20 cellular contexts compared by ENCODE assay signal in genomic region chr17:17805575-17805974, GRCh38. TPM values are rescaled to one million over a fixed set of nuclear protein-coding genes. Genes with fewer than 3 reads are reported as not detected.
DNase-seq lines count a peak whose midpoint lies in the region; ATAC-seq and TF ChIP-seq lines count a peak whose summit lies in the region.
"Had no signal": no experiment of that assay in that cellular context is flagged by ENCODE, and none has a peak within 500 bp of the region (broad histone marks: within the 10 kb centered on the region; RNA-seq: fewer than 3 reads in every experiment).

No MANE protein-coding gene starts in this region.

- peaks cover 20% of the 10 kb centered on the region for H3K27me3 Mint-ChIP-seq in endothelial cell (ENCODE audit: unreplicated experiment)
- H3K27me3 Mint-ChIP-seq in mesothelial cell of epicardium (ENCODE audit: low read depth): no peaks in the 10 kb centered on the region
- H3K27me3 Mint-ChIP-seq in effector memory CD8-positive, alpha-beta T cell: no peaks in the 10 kb centered on the region

- H3K27ac Mint-ChIP-seq in endothelial cell (ENCODE audit: unreplicated experiment) (no peak overlapping the region), mesothelial cell of epicardium (peak overlapping the region; percentile 44)
- H3K27ac Mint-ChIP-seq in effector memory CD8-positive, alpha-beta T cell: peak overlapping the region in 1 of 2 donors; percentile 60

- no peak for TF ChIP-seq CTCF in endothelial cell (IDR thresholded peaks at IDR 0.05; ENCODE audit: unreplicated experiment)
- TF ChIP-seq CTCF in mesothelial cell of epicardium (IDR thresholded peaks at IDR 0.05; ENCODE audit: unreplicated experiment): no peak

- DNase-seq in Right ventricle myocardium inferior (ENCODE audit: missing footprints) (no peak), cardiac septum (ENCODE audit: low spot score) (no peak), endothelial cell (ENCODE audit: low spot score) (no peak), mesothelial cell of epicardium (ENCODE audit: low spot score in 2 of 2, unreplicated experiment in 2 of 2) (no peak), left colon (no peak)
- no peak for DNase-seq in effector memory CD8-positive, alpha-beta T cell
- DNase-seq: DMS153; dorsolateral prefrontal cortex; NCI-H146; NCI-H2227 treated with DMSO at 0.1 percent for 48 hours; PC-3; stimulated activated CD4-positive, alpha-beta T cell treated with anti-CD3 and anti-CD28 coated beads, Interleukin-4, amount 100 ng/mL, for 4 hours had no signal

- H3K9me3 Mint-ChIP-seq in endothelial cell (ENCODE audit: unreplicated experiment) (no peaks in the 10 kb centered on the region), mesothelial cell of epicardium (no peaks in the 10 kb centered on the region)
- H3K9me3 Mint-ChIP-seq in effector memory CD8-positive, alpha-beta T cell: no peaks in the 10 kb centered on the region

- intact Hi-C loops in Right ventricle myocardium inferior (cut with DNase I) (loop anchor here (5.0 kb wide), 1 partner anchor 123 kb away; the partner anchor contains the start of gene RAI1), cardiac septum (cut with DNase I) (no loop called here), left colon (cut with DNase I, micrococcal nuclease) (no loop called here)

- H3K4me3 Mint-ChIP-seq in endothelial cell (ENCODE audit: unreplicated experiment): peak overlapping the region; percentile 63
- H3K4me3 Mint-ChIP-seq in mesothelial cell of epicardium: no peak overlapping the region
- H3K4me3 Mint-ChIP-seq in effector memory CD8-positive, alpha-beta T cell: no peak overlapping the region

- peak overlapping the region; percentile 20 for H3K27ac ChIP-seq in temporal lobe (ENCODE audit: low read depth, low read length)
- H3K27ac ChIP-seq: C4-2B, cardiac muscle cell, SK-N-MC, suprapubic skin had no signal

- ATAC-seq in Right ventricle myocardium inferior: peak; percentile 65
- ATAC-seq in GM21825 (IDR thresholded peaks at IDR 0.05; ENCODE audit: unreplicated experiment): no peak
- ATAC-seq in effector memory CD8-positive, alpha-beta T cell (replicated peaks): no peak
- ATAC-seq in left colon: no peak
- ATAC-seq: activated CD4-positive, CD25-positive, alpha-beta regulatory T cell treated with anti-CD3 and anti-CD28 coated beads, Interleukin-2, amount 50 U/mL, for 24 hours; GM12878; PC-3 had no signal

- H3K4me1 Mint-ChIP-seq in endothelial cell (ENCODE audit: unreplicated experiment) (peaks cover 7% of the 10 kb centered on the region), mesothelial cell of epicardium (peaks cover 30% of the 10 kb centered on the region)
- peaks cover 0 to 5% of the 10 kb centered on the region in 2 donors for H3K4me1 Mint-ChIP-seq in effector memory CD8-positive, alpha-beta T cell (ENCODE audit: low read depth in 2 of 2)

- H3K36me3 Mint-ChIP-seq in endothelial cell (ENCODE audit: low read depth, unreplicated experiment) (peaks cover 25% of the 10 kb centered on the region), mesothelial cell of epicardium (peaks cover 24% of the 10 kb centered on the region)
- H3K36me3 Mint-ChIP-seq in effector memory CD8-positive, alpha-beta T cell (ENCODE audit: insufficient read depth): peaks cover 44% of the 10 kb centered on the region

RNA-seq across cellular contexts. Expression of gene SREBF1, which starts 31.2 kb away (rescaled TPM):
- total RNA-seq in Right ventricle myocardium inferior: 18.9 TPM
- 17.1 TPM for total RNA-seq in cardiac septum
- 146 TPM for total RNA-seq in endothelial cell (ENCODE audit: unreplicated experiment)
- total RNA-seq in mesothelial cell of epicardium: 179 to 187 TPM (median 181 TPM) in 3 replicates
- 13.3 TPM for total RNA-seq in temporal lobe
- 100 to 1,000 TPM; 125 to 161 TPM for total RNA-seq in left colon
